In the genomic region with DNA sequence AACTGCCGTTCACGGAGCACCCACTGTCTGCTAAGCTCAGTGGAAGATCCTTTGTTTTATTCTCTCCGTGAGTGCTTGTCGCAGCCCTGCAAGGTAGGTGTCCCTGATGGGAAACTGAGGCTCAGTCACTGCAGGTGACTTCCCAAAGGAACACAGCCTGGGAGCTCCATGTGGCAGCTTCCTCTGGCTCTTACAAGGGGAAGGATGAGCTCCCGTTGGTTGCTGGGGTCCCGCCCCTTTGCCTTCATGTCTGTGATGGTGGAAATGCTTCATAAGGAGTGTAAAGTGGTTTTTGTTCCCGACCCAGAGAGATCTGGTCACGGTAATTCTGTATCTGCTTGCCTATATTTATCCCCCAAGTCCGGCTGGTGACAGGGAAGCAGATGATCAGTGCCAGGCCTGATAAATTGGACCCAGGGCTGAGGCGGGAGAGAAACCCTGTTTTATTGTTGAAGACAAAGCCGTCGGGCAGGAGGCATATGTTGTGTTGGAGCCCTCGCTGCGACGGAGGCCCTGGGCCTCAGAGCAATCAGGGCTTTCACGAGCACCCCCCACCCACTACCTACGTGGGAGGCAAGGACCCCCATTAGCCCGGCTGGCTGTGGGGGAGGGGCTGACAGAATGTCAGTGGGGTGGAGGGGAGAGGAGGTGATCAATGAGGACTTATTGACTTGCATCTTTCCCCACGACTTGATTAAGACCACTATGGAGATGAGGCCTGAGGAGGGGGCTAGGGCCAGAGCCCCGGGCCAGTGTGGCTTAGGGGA, we compare ENCODE assay signal across 25 cellular contexts.
DNase-seq lines count a peak whose midpoint lies in the region; ATAC-seq, FAIRE-seq and TF ChIP-seq lines count a peak whose summit lies in the region.
"Had no signal": no experiment of that assay in that cellular context is flagged by ENCODE, and none has a peak within 500 bp of the region (broad histone marks: within the 10 kb centered on the region; RNA-seq: fewer than 3 reads in every experiment).

No MANE protein-coding gene starts in this region.

- no peak overlapping the region for H3K27ac ChIP-seq in heart right ventricle
- peak overlapping the region; percentile 52 for H3K27ac ChIP-seq in colonic mucosa
- peak overlapping the region; percentile 71 to 79 for H3K27ac ChIP-seq in mucosa of rectum (ENCODE audit: low read depth in 2 of 2, low read length in 2 of 2)
- peak overlapping the region in 3 of 4 donors; percentile 51 to 69 (median 64) for H3K27ac ChIP-seq in transverse colon
- H3K27ac ChIP-seq: 22Rv1; BLaER1 treated with 17β-estradiol and CSF1 and Interleukin-3, amounts not matched to agents 10 nM and 100 nM; SJSA1 had no signal

- in situ Hi-C loops in transverse colon (cut with MboI; ENCODE audit: low pct_ligation_motif_present in 1 of 4, low pct_unique_long_range_greater_than_20kb in 1 of 4, low sequenced_read_pairs in 3 of 4): no loop called here

- H3K9me3 ChIP-seq in heart right ventricle (peaks cover 0 to 42% (median 15%) of the 10 kb centered on the region in 11 donors), colonic mucosa (no peaks in the 10 kb centered on the region), mucosa of rectum (ENCODE audit: control insufficient read depth in 2 of 2, low read length in 2 of 2) (peaks cover 2 to 7% of the 10 kb centered on the region in 2 donors), transverse colon (peaks cover 10% of the 10 kb centered on the region in 2 donors)
- H3K9me3 ChIP-seq: SJSA1 had no signal

- no peak for TF ChIP-seq EP300 in transverse colon (IDR thresholded peaks at IDR 0.05; ENCODE audit: low read depth)

- FAIRE-seq in H54 (lab: Jason Lieb, UNC): no peak
- FAIRE-seq: GM12878 had no signal

- DNase-seq in Right ventricle myocardium inferior (ENCODE audit: missing footprints) (peak; percentile 55), heart right ventricle (no peak), colonic mucosa (no peak), transverse colon (no peak), GOT3 (lab: John Stamatoyannopoulos, UW) (no peak), H54 (ENCODE audit: insufficient read length, low spot score) (no peak)
- DNase-seq: ACHN; Caco-2; CD4-positive, alpha-beta memory T cell; DMS 273 treated with DMSO at 0.1 percent for 48 hours; DND-41; HCEC 1CT; KG1; NCI-H1436 treated with DMSO at 0.1 percent for 48 hours; NCI-H1930; NCI-H226; NCI-H524; NCI-H774 had no signal

- no peak for ATAC-seq in Right ventricle myocardium inferior
- no peak for ATAC-seq in heart right ventricle
- no peak for ATAC-seq in HG03097 (IDR thresholded peaks at IDR 0.05; ENCODE audit: low FRiP score, unreplicated experiment)
- ATAC-seq: GM12878 had no signal

- no peak for TF ChIP-seq POLR2A in transverse colon (IDR thresholded peaks at IDR 0.05)
- no peak for TF ChIP-seq POLR2A in H54 (IDR thresholded peaks at IDR 0.05; ENCODE audit: low read depth, low read length)

- WGBS in heart right ventricle, 2 donors: 57 to 69% methylated on average over 20 of the region's 20 CpGs
- 64% methylated on average over 20 of the region's 20 CpGs; no CpG with 5 or more reads in 1 of the 2 donors for WGBS in transverse colon (ENCODE audit: low coverage in 1 of 2), 2 donors

- no peak overlapping the region for H3K4me3 ChIP-seq in heart right ventricle
- no peak overlapping the region for H3K4me3 ChIP-seq in colonic mucosa
- peak overlapping the region in 1 of 2 donors; percentile 5 for H3K4me3 ChIP-seq in mucosa of rectum (ENCODE audit: low read length in 2 of 2)
- no peak overlapping the region for H3K4me3 ChIP-seq in transverse colon
- H3K4me3 ChIP-seq: BLaER1 treated with 17β-estradiol and CSF1 and Interleukin-3, amounts not matched to agents 10 nM and 100 nM; GM12878; Peyer's patch; SJSA1 had no signal

- H3K4me1 ChIP-seq in heart right ventricle (peaks cover 0 to 12% (median 0%) of the 10 kb centered on the region in 9 donors), colonic mucosa (peaks cover 19% of the 10 kb centered on the region), mucosa of rectum (ENCODE audit: control insufficient read depth in 2 of 2, insufficient read depth in 2 of 2, low read length in 2 of 2) (peaks cover 25 to 36% of the 10 kb centered on the region in 2 donors), transverse colon (peaks cover 0 to 30% (median 28%) of the 10 kb centered on the region in 4 donors)
- H3K4me1 ChIP-seq: SJSA1 had no signal

- H3K27me3 ChIP-seq in heart right ventricle: no peaks in the 10 kb centered on the region
- no peaks in the 10 kb centered on the region for H3K27me3 ChIP-seq in colonic mucosa
- no peaks in the 10 kb centered on the region for H3K27me3 ChIP-seq in mucosa of rectum (ENCODE audit: control insufficient read depth in 2 of 2, insufficient read depth in 2 of 2, low read length in 2 of 2)
- no peaks in the 10 kb centered on the region for H3K27me3 ChIP-seq in transverse colon
- H3K27me3 ChIP-seq: Peyer's patch, SJSA1 had no signal

- no peak for TF ChIP-seq CTCF in heart right ventricle (IDR thresholded peaks at IDR 0.05)
- no peak for TF ChIP-seq CTCF in colonic mucosa (IDR thresholded peaks at IDR 0.05)
- no peak for TF ChIP-seq CTCF in transverse colon (IDR thresholded peaks at IDR 0.05)

- intact Hi-C loops in Right ventricle myocardium inferior (cut with DNase I) (no loop called here), heart right ventricle (cut with DNase I) (no loop called here), colonic mucosa (cut with DNase I) (no loop called here), transverse colon (cut with DNase I; ENCODE audit: low total_unique reads) (no loop called here)

- H3K9ac ChIP-seq in colonic mucosa (ENCODE audit: low read depth in 2 of 2, low read length in 2 of 2): peak overlapping the region in 1 of 2 donors; percentile 49
- peak overlapping the region in 1 of 2 donors; percentile 33 for H3K9ac ChIP-seq in mucosa of rectum (ENCODE audit: low read depth in 1 of 2, low read length in 2 of 2)
- H3K9ac ChIP-seq: BLaER1 treated with 17β-estradiol and CSF1 and Interleukin-3, amounts not matched to agents 10 nM and 100 nM had no signal

- H3K36me3 ChIP-seq in heart right ventricle (no peaks in the 10 kb centered on the region), colonic mucosa (no peaks in the 10 kb centered on the region), mucosa of rectum (ENCODE audit: control insufficient read depth in 2 of 2, insufficient read depth in 2 of 2, low read length in 2 of 2) (no peaks in the 10 kb centered on the region), transverse colon (no peaks in the 10 kb centered on the region)
- H3K36me3 ChIP-seq: Peyer's patch, SJSA1 had no signal

Comparison
In these comparisons a context has a peak if more than half of its experiments do, and no peak if none do; other contexts are left out.
1. H3K27ac ChIP-seq: peak in colonic mucosa (single experiment), mucosa of rectum (2 of 2) and transverse colon (3 of 4); none in heart right ventricle (0 of 10).